Comparison of ENCODE assay signal across 9 cellular contexts in genomic region chr11:124746621-124747243, GRCh38. TPM values are rescaled to one million over a fixed set of nuclear protein-coding genes. Genes with fewer than 3 reads are reported as not detected.
A peak's percentile ranks its signal among the peaks of the same experiment; 100 is the strongest.
DNase-seq lines count a peak whose midpoint lies in the region; ATAC-seq, FAIRE-seq and TF ChIP-seq lines count a peak whose summit lies in the region.
"Had no signal": no experiment of that assay in that cellular context is flagged by ENCODE, and none has a peak within 500 bp of the region (broad histone marks: within the 10 kb centered on the region; RNA-seq: fewer than 3 reads in every experiment).

No MANE protein-coding gene starts in this region.

- H3K4me1 ChIP-seq in ascending aorta (peaks cover 0 to 6% of the 10 kb centered on the region in 2 donors), iPS DF 6.9 (ENCODE audit: control insufficient read depth, insufficient read depth, low read length) (peaks cover 9% of the 10 kb centered on the region), small intestine (ENCODE audit: control insufficient read depth in 2 of 2, insufficient read depth in 1 of 2, low read depth in 1 of 2, low read length in 1 of 2) (no peaks in the 10 kb centered on the region)

- TF ChIP-seq CTCF in HL-60 (IDR thresholded peaks at IDR 0.05; ENCODE audit: insufficient read depth, low read length) (peak; percentile 31), ascending aorta (IDR thresholded peaks at IDR 0.05) (peak in 2 of 3 experiments; percentile 15 to 44)

- intact Hi-C loops in ascending aorta (cut with DNase I), result no loop called here

- H3K4me3 ChIP-seq in HL-60 (replicated peaks; ENCODE audit: insufficient read depth, low read length), result peak overlapping the region; percentile 59
- peak overlapping the region; percentile 41 to 55 for H3K4me3 ChIP-seq in ascending aorta
- peak overlapping the region; percentile 70; the same call in 1 of the 2 replicates for H3K4me3 ChIP-seq in iPS DF 6.9 (ENCODE audit: low read length)
- peak overlapping the region; percentile 36 to 78 for H3K4me3 ChIP-seq in small intestine (ENCODE audit: low read depth in 1 of 2, low read length in 2 of 2)

- ATAC-seq in GM19467 (IDR thresholded peaks at IDR 0.05; ENCODE audit: unreplicated experiment) (peak; percentile 92), SK-N-SH treated with all-trans-retinoic acid at 6 μM for 48 hours (peak; percentile 33; the same call in 2 of the 3 replicates)

- no CpG with 5 or more reads among the region's 37 CpGs for WGBS in iPS DF 6.9 (ENCODE audit: insufficient coverage, insufficient read length)
- WGBS in small intestine, 3 donors, result 1 to 2% (median 2%) methylated on average over 37 of the region's 37 CpGs

- H3K36me3 ChIP-seq in ascending aorta (no peaks in the 10 kb centered on the region), iPS DF 6.9 (ENCODE audit: control insufficient read depth, insufficient read depth, low read length) (no peaks in the 10 kb centered on the region), small intestine (ENCODE audit: control insufficient read depth in 2 of 2, insufficient read depth in 2 of 2, low read length in 2 of 2) (no peaks in the 10 kb centered on the region)

- no peaks in the 10 kb centered on the region for H3K9me3 ChIP-seq in ascending aorta
- no peaks in the 10 kb centered on the region for H3K9me3 ChIP-seq in iPS DF 6.9 (ENCODE audit: control insufficient read depth, insufficient read depth, low read length)
- H3K9me3 ChIP-seq in small intestine (ENCODE audit: control insufficient read depth, low read depth), result no peaks in the 10 kb centered on the region

- no peak for FAIRE-seq in small intestine (lab: Jason Lieb, UNC)
- FAIRE-seq: colon had no signal

- DNase-seq in COLO668 (lab: John Stamatoyannopoulos, UW; ENCODE audit: unreplicated experiment) (peak; percentile 84), HL-60 (ENCODE audit: low read depth in 1 of 2, low spot score in 1 of 2) (peak; percentile 51 to 52), ascending aorta (ENCODE audit: low spot score in 2 of 2) (peak in 1 of 2 donors; percentile 74), iPS DF 6.9 (ENCODE audit: low read depth, low spot score) (no peak), small intestine (peak; percentile 95), GDM1 (lab: John Stamatoyannopoulos, UW) (no peak)

- H3K27me3 ChIP-seq in HL-60 (ENCODE audit: insufficient read depth, poor library complexity, severe bottlenecking) (peaks cover 20% of the 10 kb centered on the region), ascending aorta (peaks cover 8% of the 10 kb centered on the region), iPS DF 6.9 (ENCODE audit: control insufficient read depth, insufficient read depth, low read length) (peaks cover 93% of the 10 kb centered on the region), small intestine (ENCODE audit: control insufficient read depth in 2 of 2, insufficient read depth in 2 of 2, low read length in 2 of 2) (peaks cover 0 to 8% of the 10 kb centered on the region in 2 donors)

- H3K27ac ChIP-seq in HL-60 (replicated peaks), result no peak overlapping the region
- no peak overlapping the region for H3K27ac ChIP-seq in ascending aorta
- no peak overlapping the region for H3K27ac ChIP-seq in iPS DF 6.9 (ENCODE audit: low read length)
- H3K27ac ChIP-seq in small intestine (ENCODE audit: low read depth in 1 of 2, low read length in 1 of 2), result peak overlapping the region; percentile 72 to 88

TF ChIP-seq in SK-N-SH treated with all-trans-retinoic acid at 6 μM for 48 hours, 23 proteins besides CTCF, POLR2A, EP300 and RAD21:
- no peak for TF ChIP-seq CSDC2 (CRISPR knock-in tag; IDR thresholded peaks at IDR 0.05)
- no peak for TF ChIP-seq ESRRG (CRISPR knock-in tag; IDR thresholded peaks at IDR 0.05)
- no peak for TF ChIP-seq RARB (CRISPR knock-in tag; IDR thresholded peaks at IDR 0.05)
- TF ChIP-seq CREB5 (CRISPR knock-in tag; IDR thresholded peaks at IDR 0.05; ENCODE audit: low read depth), result no peak
- no peak for TF ChIP-seq TSHZ2 (CRISPR knock-in tag; IDR thresholded peaks at IDR 0.05)
- TF ChIP-seq ZFP30 (CRISPR knock-in tag; IDR thresholded peaks at IDR 0.05), result no peak
- no peak for TF ChIP-seq GLIS3 (CRISPR knock-in tag; IDR thresholded peaks at IDR 0.05)
TF ChIP-seq in SK-N-SH treated with all-trans-retinoic acid at 6 μM for 48 hours: peak in this region for 0.

RNA-seq across cellular contexts. Expression of gene VSIG2, which starts 5.3 kb away (rescaled TPM):
- total RNA-seq in ascending aorta, result not detected
- polyA plus RNA-seq in small intestine, result under 1 TPM in 1 of 3 donors, not detected in 2; 0.91 TPM

RNA-seq across cellular contexts. Expression of gene NRGN, which starts 7.0 kb away (rescaled TPM):
- total RNA-seq in ascending aorta, result 5.3 TPM
- polyA plus RNA-seq in small intestine, result 1 to 10 TPM in 1 of 3 donors, under 1 TPM in 1, not detected in 1; 0.67 to 6.5 TPM

RNA-seq across cellular contexts. Expression of gene ESAM, which starts 15.4 kb away (rescaled TPM):
- 257 TPM for total RNA-seq in ascending aorta
- polyA plus RNA-seq in small intestine, result 10 to 100 TPM in 1 of 3 donors, 1 to 10 TPM in 1, under 1 TPM in 1; 0.67 to 38.3 (median 1.4) TPM

RNA-seq across cellular contexts. Expression of gene MSANTD2, which starts 53.5 kb away (rescaled TPM):
- 21.4 TPM for total RNA-seq in ascending aorta
- 1 to 10 TPM; 4.4 to 6.5 (median 6.2) TPM for polyA plus RNA-seq in small intestine

Comparison
In these comparisons a context has a peak if more than half of its experiments do, and no peak if none do; other contexts are left out.
1. DNase-seq: peak in COLO668 (single experiment), HL-60 (2 of 2) and small intestine (single experiment); none in iPS DF 6.9 (single experiment) and GDM1 (single experiment).
2. H3K27ac ChIP-seq: peak in small intestine (2 of 2); none in HL-60 (single experiment), ascending aorta (0 of 2) and iPS DF 6.9 (single experiment).
3. Peak in every context shown above with its lines, with median percentiles within 50 percentile points of each other: H3K4me3 ChIP-seq.